20 cellular contexts compared by ENCODE assay signal in the genomic region with DNA sequence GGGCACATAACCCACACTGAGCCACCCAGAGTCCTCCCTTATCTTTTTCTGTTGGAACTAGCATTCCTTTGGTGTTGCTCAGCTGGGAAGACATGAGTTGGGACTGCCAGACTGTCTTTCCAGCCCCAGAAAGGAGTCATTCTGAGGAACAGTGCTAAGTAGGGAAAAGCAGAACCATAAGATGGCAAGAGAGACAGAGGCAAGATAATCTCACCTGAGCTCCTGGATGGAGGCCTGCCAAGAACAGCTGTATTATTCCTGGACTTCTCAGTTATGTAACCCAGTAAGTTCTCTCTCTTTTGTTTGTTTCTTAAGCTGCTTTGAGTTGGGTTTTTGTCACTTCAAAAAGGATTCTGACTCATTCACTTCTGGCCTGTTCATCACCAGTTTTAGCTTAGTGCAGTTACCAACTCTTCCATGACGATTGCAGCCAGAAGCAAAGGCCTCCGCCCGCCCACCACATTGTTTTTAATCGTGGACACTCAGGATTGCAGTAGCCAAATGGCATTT.
DNase-seq lines count a peak whose midpoint lies in the region; ATAC-seq and TF ChIP-seq lines count a peak whose summit lies in the region.
"Had no signal": no experiment of that assay in that cellular context is flagged by ENCODE, and none has a peak within 500 bp of the region (broad histone marks: within the 10 kb centered on the region; RNA-seq: fewer than 3 reads in every experiment).

No MANE protein-coding gene starts in this region.

- H3K4me3 ChIP-seq in adipocyte (ENCODE audit: low read length), result no peak overlapping the region
- H3K4me3 ChIP-seq: dorsolateral prefrontal cortex, gastroesophageal sphincter, HAP-1, right atrium auricular region, SJCRH30 had no signal

- H3K36me3 ChIP-seq in adipocyte (ENCODE audit: control insufficient read depth, insufficient read depth, low read length, severe bottlenecking), result no peaks in the 10 kb centered on the region
- H3K36me3 ChIP-seq: HAP-1, right atrium auricular region, SJCRH30 had no signal

- no peaks in the 10 kb centered on the region for H3K27me3 Mint-ChIP-seq in CD4-positive, alpha-beta T cell
- H3K27me3 Mint-ChIP-seq: naive B cell had no signal

- POLR2A ChIA-PET in CD4-positive, alpha-beta T cell (lab: Charles Lee), result no interaction called here

- no peak overlapping the region for H3K27ac Mint-ChIP-seq in CD4-positive, alpha-beta T cell
- H3K27ac Mint-ChIP-seq: activated T-helper 2 cell treated with anti-CD3 and anti-CD28 coated beads, Interferon-gamma antibody, Interleukin-2, Interleukin-4, amounts not matched to agents 10 μg/mL and 5 μg/mL and 100 μg/mL, durations not matched to agents 14 hours and 24 hours and 36 hours had no signal

- ATAC-seq in foreskin keratinocyte (peak; percentile 55), GM18511 (IDR thresholded peaks at IDR 0.05; ENCODE audit: unreplicated experiment) (no peak), HG02840 (IDR thresholded peaks at IDR 0.05; ENCODE audit: low FRiP score, unreplicated experiment) (no peak)
- no peak for ATAC-seq in CD4-positive, alpha-beta T cell (ENCODE audit: poor library complexity)
- ATAC-seq: gastroesophageal sphincter, left colon had no signal

- H3K4me1 Mint-ChIP-seq in CD4-positive, alpha-beta T cell (ENCODE audit: low read depth), result no peaks in the 10 kb centered on the region
- H3K4me1 Mint-ChIP-seq: naive B cell had no signal

- H3K4me1 ChIP-seq in adipocyte (ENCODE audit: control insufficient read depth, insufficient read depth, low read length) (peaks cover 16% of the 10 kb centered on the region), foreskin keratinocyte (no peaks in the 10 kb centered on the region)
- H3K4me1 ChIP-seq: gastroesophageal sphincter, HAP-1, SJCRH30 had no signal

- no peak overlapping the region for H3K9ac ChIP-seq in adipocyte (ENCODE audit: low read length)

- no peak overlapping the region for H3K27ac ChIP-seq in foreskin keratinocyte
- H3K27ac ChIP-seq in CD4-positive, alpha-beta T cell (ENCODE audit: low read depth, low read length), result no peak overlapping the region
- H3K27ac ChIP-seq: gastroesophageal sphincter, right atrium auricular region, SJCRH30 had no signal

- H3K4me3 Mint-ChIP-seq in CD4-positive, alpha-beta T cell, result no peak overlapping the region
- H3K4me3 Mint-ChIP-seq: naive B cell had no signal

- no peak for TF ChIP-seq CTCF in foreskin keratinocyte (conservative IDR thresholded peaks at IDR 0.05)
- TF ChIP-seq CTCF in CD4-positive, alpha-beta T cell (IDR thresholded peaks at IDR 0.05), result no peak

- intact Hi-C loops in CD4-positive, alpha-beta T cell (cut with DNase I, micrococcal nuclease), result no loop called here

- DNase-seq in HCEC 1CT (peak; percentile 24), adipocyte (ENCODE audit: low read depth) (peak; percentile 34), foreskin keratinocyte (peak in 1 of 2 donors; percentile 33), superior temporal gyrus (ENCODE audit: extremely low spot score) (peak; percentile 38)
- DNase-seq in CD4-positive, alpha-beta T cell, result no peak
- DNase-seq: activated CD4-positive, alpha-beta T cell treated with anti-CD3 and anti-CD28 coated beads, Interleukin-2, amount 50 U/mL, for 48 hours; anterior cingulate cortex; left colon; naive B cell; NCI-H2081 treated with DMSO at 0.1 percent for 48 hours; NK-92 treated with Interleukin-12 subunit alpha and Interleukin-12 subunit beta, amount 100 ng/mL, for 24 hours; SJCRH30; stimulated activated CD4-positive, alpha-beta T cell treated with anti-CD3 and anti-CD28 coated beads, Interleukin-4, amount 100 ng/mL, for 1 hour had no signal

- CTCF ChIA-PET in CD4-positive, alpha-beta T cell (lab: Charles Lee), result interaction anchor here (1.3 kb wide), 1 partner anchor 47 kb away, joined by 3 read pairs; no protein-coding TSS in a partner anchor

- no peaks in the 10 kb centered on the region for H3K36me3 Mint-ChIP-seq in CD4-positive, alpha-beta T cell (ENCODE audit: low read depth)

- no peaks in the 10 kb centered on the region for H3K9me3 ChIP-seq in adipocyte (ENCODE audit: control insufficient read depth, low read length)
- no peaks in the 10 kb centered on the region for H3K9me3 ChIP-seq in CD4-positive, alpha-beta T cell (ENCODE audit: control insufficient read depth, low read length)
- H3K9me3 ChIP-seq: gastroesophageal sphincter, HAP-1, right atrium auricular region, SJCRH30 had no signal

- H3K9me3 Mint-ChIP-seq in CD4-positive, alpha-beta T cell, result no peaks in the 10 kb centered on the region
- H3K9me3 Mint-ChIP-seq: activated T-helper 2 cell treated with anti-CD3 and anti-CD28 coated beads, Interferon-gamma antibody, Interleukin-2, Interleukin-4, amounts not matched to agents 10 μg/mL and 5 μg/mL and 100 μg/mL, durations not matched to agents 14 hours and 24 hours and 36 hours; naive B cell had no signal

- H3K27me3 ChIP-seq in adipocyte (replicated peaks; ENCODE audit: control insufficient read depth, insufficient read depth, low read length) (no peaks in the 10 kb centered on the region), foreskin keratinocyte (peaks cover 5% of the 10 kb centered on the region)
- no peaks in the 10 kb centered on the region for H3K27me3 ChIP-seq in CD4-positive, alpha-beta T cell (ENCODE audit: control insufficient read depth, insufficient read depth, low read length)
- H3K27me3 ChIP-seq: dorsolateral prefrontal cortex, gastroesophageal sphincter, right atrium auricular region, SJCRH30 had no signal

Comparison
In these comparisons a context has a peak if more than half of its experiments do, and no peak if none do; other contexts are left out.
1. DNase-seq: peak in HCEC 1CT (single experiment), adipocyte (single experiment) and superior temporal gyrus (single experiment); none in CD4-positive, alpha-beta T cell (0 of 10).